8 cellular contexts compared by ENCODE assay signal in genomic region chr20:53652090-53652858, GRCh38. TPM values are rescaled to one million over a fixed set of nuclear protein-coding genes. Genes with fewer than 3 reads are reported as not detected.
DNase-seq lines count a peak whose midpoint lies in the region; ATAC-seq and TF ChIP-seq lines count a peak whose summit lies in the region.

No MANE protein-coding gene starts in this region.

- H3K4me1 Mint-ChIP-seq in CD8-positive, alpha-beta memory T cell, result peaks cover 35 to 45% (median 42%) of the 10 kb centered on the region in 3 donors

- POLR2A ChIA-PET in CD8-positive, alpha-beta memory T cell (lab: Charles Lee), result no interaction called here

- CTCF ChIA-PET in CD8-positive, alpha-beta memory T cell (lab: Charles Lee), result interaction anchor here (1.0 to 1.6 kb wide), 4 partner anchors 9 to 42 kb away, joined by 3 to 6 read pairs (median 4); no protein-coding TSS in a partner anchor

- ATAC-seq in GM19328 (IDR thresholded peaks at IDR 0.05; ENCODE audit: unreplicated experiment) (peak; percentile 51), HG03159 (IDR thresholded peaks at IDR 0.05; ENCODE audit: unreplicated experiment) (peak; percentile 64), SK-N-SH treated with all-trans-retinoic acid at 6 μM for 48 hours (peak; percentile 33; the same call in 2 of the 3 replicates), upper lobe of left lung (ENCODE audit: low FRiP score in 2 of 2) (no peak)

- peaks cover 44% of the 10 kb centered on the region for H3K4me1 ChIP-seq in CD8-positive, alpha-beta memory T cell (ENCODE audit: insufficient read depth, low read length)
- peaks cover 26 to 34% (median 30%) of the 10 kb centered on the region in 4 donors for H3K4me1 ChIP-seq in upper lobe of left lung

- no peaks in the 10 kb centered on the region for H3K27me3 ChIP-seq in CD8-positive, alpha-beta memory T cell (ENCODE audit: insufficient read depth, low read length, poor library complexity, severe bottlenecking)
- H3K27me3 ChIP-seq in upper lobe of left lung, result no peaks in the 10 kb centered on the region

- H3K27ac Mint-ChIP-seq in CD8-positive, alpha-beta memory T cell, result peak overlapping the region; percentile 61 to 95 (median 88)

- H3K4me3 ChIP-seq in CD8-positive, alpha-beta memory T cell (ENCODE audit: low read length), result peak overlapping the region; percentile 30
- no peak overlapping the region for H3K4me3 ChIP-seq in upper lobe of left lung

- TF ChIP-seq POLR2A in upper lobe of left lung (IDR thresholded peaks at IDR 0.05), result no peak

- no peak for TF ChIP-seq EP300 in upper lobe of left lung (IDR thresholded peaks at IDR 0.05)

- 14 to 20% methylated on average over 7 of the region's 7 CpGs for WGBS in upper lobe of left lung, 2 donors

- H3K27me3 Mint-ChIP-seq in CD8-positive, alpha-beta memory T cell, result no peaks in the 10 kb centered on the region

- no peaks in the 10 kb centered on the region for H3K36me3 Mint-ChIP-seq in CD8-positive, alpha-beta memory T cell

- no peak for TF ChIP-seq CTCF in upper lobe of left lung (IDR thresholded peaks at IDR 0.05)

- peak in 2 of 5 donors; percentile 15 to 53 for DNase-seq in CD8-positive, alpha-beta memory T cell
- DNase-seq in kidney tubule cell (ENCODE audit: low spot score), result peak; percentile 38
- no peak for DNase-seq in upper lobe of left lung
- no peak for DNase-seq in stimulated activated CD4-positive, alpha-beta T cell treated with anti-CD3 and anti-CD28 coated beads, Interleukin-2, amount 100 ng/mL, for 24 hours
- DNase-seq in COLO829 (ENCODE audit: low spot score), result no peak

- H3K4me3 Mint-ChIP-seq in CD8-positive, alpha-beta memory T cell, result peak overlapping the region; percentile 43 to 81 (median 75)

- H3K36me3 ChIP-seq in CD8-positive, alpha-beta memory T cell (ENCODE audit: insufficient read depth, low read length), result no peaks in the 10 kb centered on the region
- H3K36me3 ChIP-seq in upper lobe of left lung, result no peaks in the 10 kb centered on the region

- H3K9me3 Mint-ChIP-seq in CD8-positive, alpha-beta memory T cell, result no peaks in the 10 kb centered on the region

- no peaks in the 10 kb centered on the region for H3K9me3 ChIP-seq in CD8-positive, alpha-beta memory T cell (ENCODE audit: low read length)
- no peaks in the 10 kb centered on the region for H3K9me3 ChIP-seq in upper lobe of left lung

- H3K27ac ChIP-seq in CD8-positive, alpha-beta memory T cell (ENCODE audit: low read depth, low read length), result peak overlapping the region; percentile 53
- peak overlapping the region; percentile 33 to 70 (median 58) for H3K27ac ChIP-seq in upper lobe of left lung

TF ChIP-seq in SK-N-SH treated with all-trans-retinoic acid at 6 μM for 48 hours, 23 proteins besides CTCF, POLR2A, EP300 and RAD21:
- TF ChIP-seq ZNF8 (CRISPR knock-in tag; IDR thresholded peaks at IDR 0.05), result no peak
- no peak for TF ChIP-seq ZNF565 (CRISPR knock-in tag; conservative IDR thresholded peaks at IDR 0.05; ENCODE audit: low read depth)
- no peak for TF ChIP-seq SNAI2 (CRISPR knock-in tag; IDR thresholded peaks at IDR 0.05)
- TF ChIP-seq ISL1 (CRISPR knock-in tag; IDR thresholded peaks at IDR 0.05), result no peak
- TF ChIP-seq PPARA (CRISPR knock-in tag; IDR thresholded peaks at IDR 0.05; ENCODE audit: borderline replicate concordance), result no peak
- TF ChIP-seq ESRRG (CRISPR knock-in tag; IDR thresholded peaks at IDR 0.05), result no peak
- no peak for TF ChIP-seq TCF4 (CRISPR knock-in tag; IDR thresholded peaks at IDR 0.05; ENCODE audit: borderline replicate concordance)
- TF ChIP-seq GLIS3 (CRISPR knock-in tag; IDR thresholded peaks at IDR 0.05), result no peak
- no peak for TF ChIP-seq ZFP30 (CRISPR knock-in tag; IDR thresholded peaks at IDR 0.05)
- TF ChIP-seq ZFP3 (CRISPR knock-in tag; IDR thresholded peaks at IDR 0.05), result no peak

RNA-seq across cellular contexts. Expression of gene ZNF217, which starts 58.6 kb away (rescaled TPM):
- total RNA-seq in CD8-positive, alpha-beta memory T cell, result 10 to 100 TPM; 52.5 to 54.3 TPM
- 24.0 TPM for polyA plus RNA-seq in CD8-positive, alpha-beta memory T cell
- 10 to 100 TPM; 18.7 to 38.4 (median 33.9) TPM for total RNA-seq in upper lobe of left lung

Comparison
In these comparisons a context has a peak if more than half of its experiments do, and no peak if none do; other contexts are left out.
1. ATAC-seq: peak in GM19328 (single experiment), HG03159 (single experiment) and SK-N-SH treated with all-trans-retinoic acid at 6 μM for 48 hours (single experiment); none in upper lobe of left lung (0 of 2).